1 cellular context compared by ENCODE assay signal in genomic region chr9:112422417-112423148, GRCh38.
TF ChIP-seq lines count a peak whose summit lies in the region.

No MANE protein-coding gene starts in this region.

TF ChIP-seq in K562, 482 proteins besides CTCF, POLR2A, EP300 and RAD21 (continued from another document and continues in another):
- TF ChIP-seq, protein P1, sequence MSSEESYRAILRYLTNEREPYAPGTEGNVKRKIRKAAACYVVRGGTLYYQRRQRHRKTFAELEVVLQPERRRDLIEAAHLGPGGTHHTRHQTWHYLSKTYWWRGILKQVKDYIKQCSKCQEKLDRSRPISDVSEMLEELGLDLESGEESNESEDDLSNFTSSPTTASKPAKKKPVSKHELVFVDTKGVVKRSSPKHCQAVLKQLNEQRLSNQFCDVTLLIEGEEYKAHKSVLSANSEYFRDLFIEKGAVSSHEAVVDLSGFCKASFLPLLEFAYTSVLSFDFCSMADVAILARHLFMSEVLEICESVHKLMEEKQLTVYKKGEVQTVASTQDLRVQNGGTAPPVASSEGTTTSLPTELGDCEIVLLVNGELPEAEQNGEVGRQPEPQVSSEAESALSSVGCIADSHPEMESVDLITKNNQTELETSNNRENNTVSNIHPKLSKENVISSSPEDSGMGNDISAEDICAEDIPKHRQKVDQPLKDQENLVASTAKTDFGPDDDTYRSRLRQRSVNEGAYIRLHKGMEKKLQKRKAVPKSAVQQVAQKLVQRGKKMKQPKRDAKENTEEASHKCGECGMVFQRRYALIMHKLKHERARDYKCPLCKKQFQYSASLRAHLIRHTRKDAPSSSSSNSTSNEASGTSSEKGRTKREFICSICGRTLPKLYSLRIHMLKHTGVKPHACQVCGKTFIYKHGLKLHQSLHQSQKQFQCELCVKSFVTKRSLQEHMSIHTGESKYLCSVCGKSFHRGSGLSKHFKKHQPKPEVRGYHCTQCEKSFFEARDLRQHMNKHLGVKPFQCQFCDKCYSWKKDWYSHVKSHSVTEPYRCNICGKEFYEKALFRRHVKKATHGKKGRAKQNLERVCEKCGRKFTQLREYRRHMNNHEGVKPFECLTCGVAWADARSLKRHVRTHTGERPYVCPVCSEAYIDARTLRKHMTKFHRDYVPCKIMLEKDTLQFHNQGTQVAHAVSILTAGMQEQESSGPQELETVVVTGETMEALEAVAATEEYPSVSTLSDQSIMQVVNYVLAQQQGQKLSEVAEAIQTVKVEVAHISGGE (CRISPR knock-in tag; IDR thresholded peaks at IDR 0.05) = peak in 1 of 3 experiments; percentile 73; a peak in 2 of 6 replicates
- TF ChIP-seq SRSF1 (IDR thresholded peaks at IDR 0.05; ENCODE audit: low read depth, low read length) (no peak), SREBF1 (IDR thresholded peaks at IDR 0.05; ENCODE audit: borderline replicate concordance, low read depth, low read length) (no peak), ZNF512 (tag; IDR thresholded peaks at IDR 0.05) (no peak), CC2D1A (IDR thresholded peaks at IDR 0.05) (peak; percentile 98), HDAC6 (IDR thresholded peaks at IDR 0.05; ENCODE audit: low read depth, low read length) (no peak), MEIS2 (IDR thresholded peaks at IDR 0.05; ENCODE audit: partially characterized antibody) (peak; percentile 96), DACH1 (IDR thresholded peaks at IDR 0.05; ENCODE audit: partially characterized antibody) (peak; percentile 27), ZNF696 (CRISPR knock-in tag; conservative IDR thresholded peaks at IDR 0.05) (no peak), NCOA4 (IDR thresholded peaks at IDR 0.05; ENCODE audit: partially characterized antibody) (peak; percentile 94), ZNF224 (CRISPR knock-in tag; IDR thresholded peaks at IDR 0.05) (no peak), NCOR1 (IDR thresholded peaks at IDR 0.05) (peak; percentile 99), FOXA3 (CRISPR knock-in tag; conservative IDR thresholded peaks at IDR 0.05 in 1 of 2, IDR thresholded peaks at IDR 0.05 in 1 of 2) (peak; percentile 44 to 96; a peak in 3 of 4 replicates), HIVEP1 (CRISPR knock-in tag; IDR thresholded peaks at IDR 0.05) (no peak), ZNF274 (IDR thresholded peaks at IDR 0.05; ENCODE audit: borderline replicate concordance, low read depth, low read length) (no peak; the same call in 1 of the 2 replicates), IFI16 (CRISPR knock-in tag; IDR thresholded peaks at IDR 0.05) (no peak), ZFP36 (IDR thresholded peaks at IDR 0.05; ENCODE audit: low read depth, low read length, partially characterized antibody) (no peak), BRD9 (IDR thresholded peaks at IDR 0.05; ENCODE audit: low read depth, partially characterized antibody) (peak; percentile 47), TFAM (CRISPR knock-in tag; conservative IDR thresholded peaks at IDR 0.05) (no peak), PHF8 (IDR thresholded peaks at IDR 0.05; ENCODE audit: borderline replicate concordance, low read length) (no peak), STAG1 (CRISPR knock-in tag; IDR thresholded peaks at IDR 0.05; ENCODE audit: borderline replicate concordance) (no peak), PML (IDR thresholded peaks at IDR 0.05; ENCODE audit: low read length) (peak; percentile 100), ZNF175 (CRISPR knock-in tag; IDR thresholded peaks at IDR 0.05; ENCODE audit: low read depth) (peak; percentile 90; the same call in 1 of the 2 replicates), FOXM1 (IDR thresholded peaks at IDR 0.05; ENCODE audit: low read depth) (peak; percentile 99), FOXM1 (CRISPR knock-in tag; IDR thresholded peaks at IDR 0.05; ENCODE audit: low read depth) (no peak), PPARD (CRISPR knock-in tag; IDR thresholded peaks at IDR 0.05) (no peak), ZNF253 (CRISPR knock-in tag; conservative IDR thresholded peaks at IDR 0.05) (0 out of 2 replicates have a peak, but pooled peaks have one; percentile 61), HLTF (IDR thresholded peaks at IDR 0.05) (peak; percentile 70; the same call in 1 of the 2 replicates), EP400 (IDR thresholded peaks at IDR 0.05) (peak; percentile 60), ATF7 (IDR thresholded peaks at IDR 0.05) (peak; percentile 83), HNRNPK (IDR thresholded peaks at IDR 0.05; ENCODE audit: low read depth, low read length, poor library complexity, severe bottlenecking) (no peak), RHOXF2B (CRISPR knock-in tag; conservative IDR thresholded peaks at IDR 0.05) (0 out of 2 replicates have a peak, but pooled peaks have one; percentile 66), ZNF354B (CRISPR knock-in tag; IDR thresholded peaks at IDR 0.05) (no peak), KDM5B (IDR thresholded peaks at IDR 0.05; ENCODE audit: insufficient replicate concordance, low read depth, low read length) (no peak), TCF7L2 (IDR thresholded peaks at IDR 0.05; ENCODE audit: low read depth, low read length) (no peak; the same call in 1 of the 2 replicates), FOXP4 (CRISPR knock-in tag; IDR thresholded peaks at IDR 0.05; ENCODE audit: borderline replicate concordance) (no peak), E2F1 (CRISPR knock-in tag; IDR thresholded peaks at IDR 0.05) (no peak), THRB (CRISPR knock-in tag; conservative IDR thresholded peaks at IDR 0.05) (no peak), FIP1L1 (IDR thresholded peaks at IDR 0.05; ENCODE audit: low read depth, low read length, poor library complexity, severe bottlenecking) (no peak)
- TF ChIP-seq, protein P2, sequence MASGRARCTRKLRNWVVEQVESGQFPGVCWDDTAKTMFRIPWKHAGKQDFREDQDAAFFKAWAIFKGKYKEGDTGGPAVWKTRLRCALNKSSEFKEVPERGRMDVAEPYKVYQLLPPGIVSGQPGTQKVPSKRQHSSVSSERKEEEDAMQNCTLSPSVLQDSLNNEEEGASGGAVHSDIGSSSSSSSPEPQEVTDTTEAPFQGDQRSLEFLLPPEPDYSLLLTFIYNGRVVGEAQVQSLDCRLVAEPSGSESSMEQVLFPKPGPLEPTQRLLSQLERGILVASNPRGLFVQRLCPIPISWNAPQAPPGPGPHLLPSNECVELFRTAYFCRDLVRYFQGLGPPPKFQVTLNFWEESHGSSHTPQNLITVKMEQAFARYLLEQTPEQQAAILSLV (tag; IDR thresholded peaks at IDR 0.05) = 0 out of 2 replicates have a peak, but pooled peaks have one; percentile 18
- TF ChIP-seq, protein P3, sequence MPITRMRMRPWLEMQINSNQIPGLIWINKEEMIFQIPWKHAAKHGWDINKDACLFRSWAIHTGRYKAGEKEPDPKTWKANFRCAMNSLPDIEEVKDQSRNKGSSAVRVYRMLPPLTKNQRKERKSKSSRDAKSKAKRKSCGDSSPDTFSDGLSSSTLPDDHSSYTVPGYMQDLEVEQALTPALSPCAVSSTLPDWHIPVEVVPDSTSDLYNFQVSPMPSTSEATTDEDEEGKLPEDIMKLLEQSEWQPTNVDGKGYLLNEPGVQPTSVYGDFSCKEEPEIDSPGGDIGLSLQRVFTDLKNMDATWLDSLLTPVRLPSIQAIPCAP (CRISPR knock-in tag; IDR thresholded peaks at IDR 0.05; ENCODE audit: borderline replicate concordance) = no peak
- TF ChIP-seq, protein P4, sequence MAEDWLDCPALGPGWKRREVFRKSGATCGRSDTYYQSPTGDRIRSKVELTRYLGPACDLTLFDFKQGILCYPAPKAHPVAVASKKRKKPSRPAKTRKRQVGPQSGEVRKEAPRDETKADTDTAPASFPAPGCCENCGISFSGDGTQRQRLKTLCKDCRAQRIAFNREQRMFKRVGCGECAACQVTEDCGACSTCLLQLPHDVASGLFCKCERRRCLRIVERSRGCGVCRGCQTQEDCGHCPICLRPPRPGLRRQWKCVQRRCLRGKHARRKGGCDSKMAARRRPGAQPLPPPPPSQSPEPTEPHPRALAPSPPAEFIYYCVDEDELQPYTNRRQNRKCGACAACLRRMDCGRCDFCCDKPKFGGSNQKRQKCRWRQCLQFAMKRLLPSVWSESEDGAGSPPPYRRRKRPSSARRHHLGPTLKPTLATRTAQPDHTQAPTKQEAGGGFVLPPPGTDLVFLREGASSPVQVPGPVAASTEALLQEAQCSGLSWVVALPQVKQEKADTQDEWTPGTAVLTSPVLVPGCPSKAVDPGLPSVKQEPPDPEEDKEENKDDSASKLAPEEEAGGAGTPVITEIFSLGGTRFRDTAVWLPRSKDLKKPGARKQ (CRISPR knock-in tag; IDR thresholded peaks at IDR 0.05) = no peak
- TF ChIP-seq, protein P5, sequence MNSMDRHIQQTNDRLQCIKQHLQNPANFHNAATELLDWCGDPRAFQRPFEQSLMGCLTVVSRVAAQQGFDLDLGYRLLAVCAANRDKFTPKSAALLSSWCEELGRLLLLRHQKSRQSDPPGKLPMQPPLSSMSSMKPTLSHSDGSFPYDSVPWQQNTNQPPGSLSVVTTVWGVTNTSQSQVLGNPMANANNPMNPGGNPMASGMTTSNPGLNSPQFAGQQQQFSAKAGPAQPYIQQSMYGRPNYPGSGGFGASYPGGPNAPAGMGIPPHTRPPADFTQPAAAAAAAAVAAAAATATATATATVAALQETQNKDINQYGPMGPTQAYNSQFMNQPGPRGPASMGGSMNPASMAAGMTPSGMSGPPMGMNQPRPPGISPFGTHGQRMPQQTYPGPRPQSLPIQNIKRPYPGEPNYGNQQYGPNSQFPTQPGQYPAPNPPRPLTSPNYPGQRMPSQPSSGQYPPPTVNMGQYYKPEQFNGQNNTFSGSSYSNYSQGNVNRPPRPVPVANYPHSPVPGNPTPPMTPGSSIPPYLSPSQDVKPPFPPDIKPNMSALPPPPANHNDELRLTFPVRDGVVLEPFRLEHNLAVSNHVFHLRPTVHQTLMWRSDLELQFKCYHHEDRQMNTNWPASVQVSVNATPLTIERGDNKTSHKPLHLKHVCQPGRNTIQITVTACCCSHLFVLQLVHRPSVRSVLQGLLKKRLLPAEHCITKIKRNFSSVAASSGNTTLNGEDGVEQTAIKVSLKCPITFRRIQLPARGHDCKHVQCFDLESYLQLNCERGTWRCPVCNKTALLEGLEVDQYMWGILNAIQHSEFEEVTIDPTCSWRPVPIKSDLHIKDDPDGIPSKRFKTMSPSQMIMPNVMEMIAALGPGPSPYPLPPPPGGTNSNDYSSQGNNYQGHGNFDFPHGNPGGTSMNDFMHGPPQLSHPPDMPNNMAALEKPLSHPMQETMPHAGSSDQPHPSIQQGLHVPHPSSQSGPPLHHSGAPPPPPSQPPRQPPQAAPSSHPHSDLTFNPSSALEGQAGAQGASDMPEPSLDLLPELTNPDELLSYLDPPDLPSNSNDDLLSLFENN (IDR thresholded peaks at IDR 0.05; ENCODE audit: low read depth in 2 of 2, low read length in 2 of 2) = peak in 1 of 2 experiments; percentile 98; a peak in 2 of 4 replicates
- TF ChIP-seq, protein P6, sequence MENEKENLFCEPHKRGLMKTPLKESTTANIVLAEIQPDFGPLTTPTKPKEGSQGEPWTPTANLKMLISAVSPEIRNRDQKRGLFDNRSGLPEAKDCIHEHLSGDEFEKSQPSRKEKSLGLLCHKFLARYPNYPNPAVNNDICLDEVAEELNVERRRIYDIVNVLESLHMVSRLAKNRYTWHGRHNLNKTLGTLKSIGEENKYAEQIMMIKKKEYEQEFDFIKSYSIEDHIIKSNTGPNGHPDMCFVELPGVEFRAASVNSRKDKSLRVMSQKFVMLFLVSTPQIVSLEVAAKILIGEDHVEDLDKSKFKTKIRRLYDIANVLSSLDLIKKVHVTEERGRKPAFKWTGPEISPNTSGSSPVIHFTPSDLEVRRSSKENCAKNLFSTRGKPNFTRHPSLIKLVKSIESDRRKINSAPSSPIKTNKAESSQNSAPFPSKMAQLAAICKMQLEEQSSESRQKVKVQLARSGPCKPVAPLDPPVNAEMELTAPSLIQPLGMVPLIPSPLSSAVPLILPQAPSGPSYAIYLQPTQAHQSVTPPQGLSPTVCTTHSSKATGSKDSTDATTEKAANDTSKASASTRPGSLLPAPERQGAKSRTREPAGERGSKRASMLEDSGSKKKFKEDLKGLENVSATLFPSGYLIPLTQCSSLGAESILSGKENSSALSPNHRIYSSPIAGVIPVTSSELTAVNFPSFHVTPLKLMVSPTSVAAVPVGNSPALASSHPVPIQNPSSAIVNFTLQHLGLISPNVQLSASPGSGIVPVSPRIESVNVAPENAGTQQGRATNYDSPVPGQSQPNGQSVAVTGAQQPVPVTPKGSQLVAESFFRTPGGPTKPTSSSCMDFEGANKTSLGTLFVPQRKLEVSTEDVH (IDR thresholded peaks at IDR 0.05; ENCODE audit: low read depth, partially characterized antibody) = peak; percentile 32
